20 cellular contexts compared by ENCODE assay signal in the genomic region with DNA sequence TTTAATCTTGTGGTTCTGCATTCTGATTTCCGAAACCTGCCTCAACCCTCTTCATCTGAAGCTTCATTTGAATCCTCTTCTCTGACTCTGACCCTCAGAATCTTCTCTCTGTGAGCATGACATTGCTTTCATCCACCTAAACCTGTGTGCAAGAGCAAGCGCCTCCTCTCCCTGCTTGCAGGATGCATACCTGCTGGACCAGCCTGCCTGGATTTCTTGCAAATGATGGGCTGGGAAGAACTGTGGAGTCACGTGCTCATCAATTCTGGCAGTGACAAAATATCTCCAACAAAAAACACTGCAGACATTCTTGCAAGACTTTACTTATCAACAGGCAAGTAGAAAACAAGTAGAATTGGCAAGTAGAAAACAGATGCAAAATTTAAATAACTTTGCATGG. TPM values are rescaled to one million over a fixed set of nuclear protein-coding genes. Genes with fewer than 3 reads are reported as not detected.
DNase-seq lines count a peak whose midpoint lies in the region; ATAC-seq and TF ChIP-seq lines count a peak whose summit lies in the region.
"Had no signal": no experiment of that assay in that cellular context is flagged by ENCODE, and none has a peak within 500 bp of the region (broad histone marks: within the 10 kb centered on the region; RNA-seq: fewer than 3 reads in every experiment).

No MANE protein-coding gene starts in this region.

- H3K27ac ChIP-seq in vagina = no peak overlapping the region
- H3K27ac ChIP-seq in SJCRH30 = no peak overlapping the region
- H3K27ac ChIP-seq: 22Rv1, A549, BLaER1, HL-60 had no signal

- H3K4me3 ChIP-seq in epithelial cell of esophagus (ENCODE audit: low read length) (no peak overlapping the region), vagina (no peak overlapping the region), SJCRH30 (no peak overlapping the region)
- H3K4me3 ChIP-seq: A549, BLaER1, HAP-1 had no signal

- peak; percentile 67 for ATAC-seq in WTC11
- ATAC-seq: A549 had no signal

- POLR2A ChIA-PET in WTC11 (lab: Charles Lee) = no interaction called here

- intact Hi-C loops in vagina (cut with DNase I) = no loop called here

- H3K4me3 Mint-ChIP-seq in WTC11 = no peak overlapping the region
- H3K4me3 Mint-ChIP-seq: CD14-positive monocyte; CD4-positive, alpha-beta memory T cell had no signal

- DNase-seq in ELF-1 (ENCODE audit: low read depth, low spot score) (peak; percentile 44), WTC11 (ENCODE audit: low spot score) (peak; percentile 22), epithelial cell of esophagus (ENCODE audit: low read depth) (peak; percentile 57), islet precursor cell (peak; percentile 67), vagina (ENCODE audit: extremely low spot score in 2 of 2) (no peak), occipital lobe (lab: John Stamatoyannopoulos, UW) (no peak), SJCRH30 (no peak), kidney tubule cell (ENCODE audit: low spot score) (no peak)
- DNase-seq: Calu3; CD4-positive, alpha-beta memory T cell; DMS53; DND-41; EL; GOT3 had no signal

- no peaks in the 10 kb centered on the region for H3K4me1 ChIP-seq in vagina
- no peaks in the 10 kb centered on the region for H3K4me1 ChIP-seq in SJCRH30
- H3K4me1 ChIP-seq: BLaER1, HAP-1 had no signal

- no peaks in the 10 kb centered on the region for H3K36me3 ChIP-seq in vagina
- no peaks in the 10 kb centered on the region for H3K36me3 ChIP-seq in SJCRH30
- H3K36me3 ChIP-seq: BLaER1, HAP-1 had no signal

- CTCF ChIA-PET in WTC11 (lab: Charles Lee) = no interaction called here

- H3K36me3 Mint-ChIP-seq in WTC11 = peaks cover 2% of the 10 kb centered on the region
- H3K36me3 Mint-ChIP-seq: CD14-positive monocyte; CD4-positive, alpha-beta memory T cell had no signal

- TF ChIP-seq POLR2A in vagina (IDR thresholded peaks at IDR 0.05) = no peak

- H3K27me3 ChIP-seq in vagina (no peaks in the 10 kb centered on the region), SJCRH30 (no peaks in the 10 kb centered on the region)
- H3K27me3 ChIP-seq: BLaER1 had no signal

- peaks cover 17% of the 10 kb centered on the region for H3K9me3 Mint-ChIP-seq in WTC11

- H3K4me1 Mint-ChIP-seq in WTC11 = peaks cover 18% of the 10 kb centered on the region
- H3K4me1 Mint-ChIP-seq: CD14-positive monocyte; CD4-positive, alpha-beta memory T cell had no signal

- H3K9me3 ChIP-seq in vagina (no peaks in the 10 kb centered on the region), SJCRH30 (replicated peaks) (0 out of 2 replicates have a peak, but pooled peaks cover 3% of the 10 kb centered on the region)
- H3K9me3 ChIP-seq: A549, BLaER1, HAP-1 had no signal

- H3K27me3 Mint-ChIP-seq in WTC11 (ENCODE audit: low read depth) = no peaks in the 10 kb centered on the region

- no peak overlapping the region for H3K27ac Mint-ChIP-seq in WTC11
- H3K27ac Mint-ChIP-seq: CD14-positive monocyte; CD4-positive, alpha-beta memory T cell had no signal

- TF ChIP-seq CTCF in WTC11 (IDR thresholded peaks at IDR 0.05) (no peak), epithelial cell of esophagus (IDR thresholded peaks at IDR 0.05; ENCODE audit: insufficient read depth, low read depth, low read length, missing control alignments) (no peak), vagina (IDR thresholded peaks at IDR 0.05) (no peak)

TF ChIP-seq in WTC11, 78 proteins besides CTCF, POLR2A, EP300 and RAD21:
- TF ChIP-seq, protein P1, sequence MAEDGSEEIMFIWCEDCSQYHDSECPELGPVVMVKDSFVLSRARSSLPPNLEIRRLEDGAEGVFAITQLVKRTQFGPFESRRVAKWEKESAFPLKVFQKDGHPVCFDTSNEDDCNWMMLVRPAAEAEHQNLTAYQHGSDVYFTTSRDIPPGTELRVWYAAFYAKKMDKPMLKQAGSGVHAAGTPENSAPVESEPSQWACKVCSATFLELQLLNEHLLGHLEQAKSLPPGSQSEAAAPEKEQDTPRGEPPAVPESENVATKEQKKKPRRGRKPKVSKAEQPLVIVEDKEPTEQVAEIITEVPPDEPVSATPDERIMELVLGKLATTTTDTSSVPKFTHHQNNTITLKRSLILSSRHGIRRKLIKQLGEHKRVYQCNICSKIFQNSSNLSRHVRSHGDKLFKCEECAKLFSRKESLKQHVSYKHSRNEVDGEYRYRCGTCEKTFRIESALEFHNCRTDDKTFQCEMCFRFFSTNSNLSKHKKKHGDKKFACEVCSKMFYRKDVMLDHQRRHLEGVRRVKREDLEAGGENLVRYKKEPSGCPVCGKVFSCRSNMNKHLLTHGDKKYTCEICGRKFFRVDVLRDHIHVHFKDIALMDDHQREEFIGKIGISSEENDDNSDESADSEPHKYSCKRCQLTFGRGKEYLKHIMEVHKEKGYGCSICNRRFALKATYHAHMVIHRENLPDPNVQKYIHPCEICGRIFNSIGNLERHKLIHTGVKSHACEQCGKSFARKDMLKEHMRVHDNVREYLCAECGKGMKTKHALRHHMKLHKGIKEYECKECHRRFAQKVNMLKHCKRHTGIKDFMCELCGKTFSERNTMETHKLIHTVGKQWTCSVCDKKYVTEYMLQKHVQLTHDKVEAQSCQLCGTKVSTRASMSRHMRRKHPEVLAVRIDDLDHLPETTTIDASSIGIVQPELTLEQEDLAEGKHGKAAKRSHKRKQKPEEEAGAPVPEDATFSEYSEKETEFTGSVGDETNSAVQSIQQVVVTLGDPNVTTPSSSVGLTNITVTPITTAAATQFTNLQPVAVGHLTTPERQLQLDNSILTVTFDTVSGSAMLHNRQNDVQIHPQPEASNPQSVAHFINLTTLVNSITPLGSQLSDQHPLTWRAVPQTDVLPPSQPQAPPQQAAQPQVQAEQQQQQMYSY (CRISPR knock-in tag; IDR thresholded peaks at IDR 0.05) = no peak
- TF ChIP-seq NR2C2 (CRISPR knock-in tag; IDR thresholded peaks at IDR 0.05) (no peak), E2F4 (CRISPR knock-in tag; IDR thresholded peaks at IDR 0.05; ENCODE audit: borderline replicate concordance, low read depth) (no peak), USF2 (CRISPR knock-in tag; IDR thresholded peaks at IDR 0.05) (peak; percentile 78)

RNA-seq across cellular contexts. Expression of gene SLC35F3, which starts 20.8 kb away (rescaled TPM):
- total RNA-seq in WTC11 (2021) (0.85 to 1.2 TPM (median 0.94 TPM) in 3 replicates), vagina (0.49 TPM), occipital lobe (0.78 TPM)
- total RNA-seq in SJCRH30 (2014; rRNA removed; shearing (Covaris generic)) = not detected in 2 replicates
- total RNA-seq: CD4-positive, alpha-beta memory T cell had no signal

Comparison
In these comparisons a context has a peak if more than half of its experiments do, and no peak if none do; other contexts are left out.
1. DNase-seq: peak in ELF-1 (single experiment), WTC11 (single experiment), epithelial cell of esophagus (single experiment) and islet precursor cell (single experiment); none in vagina (0 of 2), occipital lobe (single experiment), SJCRH30 (0 of 2) and kidney tubule cell (single experiment).